ENCODE assay signal across 8 cellular contexts in genomic region chr5:95858023-95858461, GRCh38. TPM values are rescaled to one million over a fixed set of nuclear protein-coding genes. Genes with fewer than 3 reads are reported as not detected.
A peak's percentile ranks its signal among the peaks of the same experiment; 100 is the strongest.
DNase-seq lines count a peak whose midpoint lies in the region; ATAC-seq and TF ChIP-seq lines count a peak whose summit lies in the region.

No MANE protein-coding gene starts in this region.

- TF ChIP-seq CTCF in dorsolateral prefrontal cortex (IDR thresholded peaks at IDR 0.05 in 54 of 56, conservative IDR thresholded peaks at IDR 0.05 in 2 of 56; ENCODE audit: low read depth in 1 of 56, partially characterized antibody in 56 of 56) (no peak), uterus (IDR thresholded peaks at IDR 0.05) (no peak)

- no peak for DNase-seq in activated T-cell treated with anti-CD3 and anti-CD28 coated beads, Interleukin-2, amount 50 U/mL, for 24 hours
- no peak for DNase-seq in activated T-cell treated with anti-CD3 and anti-CD28 coated beads, Interleukin-2, amount 50 U/mL, for 4 hours
- DNase-seq in dorsolateral prefrontal cortex (no peak), mucosa of gallbladder (ENCODE audit: low spot score) (peak; percentile 35), uterus (peak; percentile 32 to 45), NCI-H1092 (lab: John Stamatoyannopoulos, UW) (no peak)
- no peak for DNase-seq in effector memory CD4-positive, alpha-beta T cell

- H3K36me3 ChIP-seq in uterus: no peaks in the 10 kb centered on the region
- H3K36me3 ChIP-seq in effector memory CD4-positive, alpha-beta T cell (ENCODE audit: control insufficient read depth, insufficient read depth, low read length): no peaks in the 10 kb centered on the region

- peaks cover 54% of the 10 kb centered on the region for H3K4me1 Mint-ChIP-seq in activated T-cell treated with anti-CD3 and anti-CD28 coated beads, Interleukin-2, amount 50 U/mL, for 24 hours (ENCODE audit: low read depth)
- peaks cover 47% of the 10 kb centered on the region for H3K4me1 Mint-ChIP-seq in activated T-cell treated with anti-CD3 and anti-CD28 coated beads, Interleukin-2, amount 50 U/mL, for 4 hours (ENCODE audit: low read depth)

- H3K4me1 ChIP-seq in uterus: peaks cover 0 to 8% of the 10 kb centered on the region in 2 donors
- no peaks in the 10 kb centered on the region for H3K4me1 ChIP-seq in effector memory CD4-positive, alpha-beta T cell (ENCODE audit: control insufficient read depth, insufficient read depth, low read length, poor library complexity, severe bottlenecking)

- intact Hi-C loops in dorsolateral prefrontal cortex (cut with DNase I) (loop anchor here (1.0 to 10.0 kb wide), 6 partner anchors 37 to 737 kb away; partner anchors contain the start of gene ELL2 (in 1 of the 2)), uterus (cut with DNase I; ENCODE audit: low total_unique reads) (loop anchor here (5.0 kb wide), 1 partner anchor 479 kb away; no protein-coding TSS in a partner anchor)

- H3K27me3 ChIP-seq in dorsolateral prefrontal cortex (no peaks in the 10 kb centered on the region), uterus (no peaks in the 10 kb centered on the region)
- no peaks in the 10 kb centered on the region for H3K27me3 ChIP-seq in effector memory CD4-positive, alpha-beta T cell (replicated peaks; ENCODE audit: control insufficient read depth, insufficient read depth, low read length, poor library complexity, severe bottlenecking)

- H3K4me3 Mint-ChIP-seq in activated T-cell treated with anti-CD3 and anti-CD28 coated beads, Interleukin-2, amount 50 U/mL, for 24 hours: no peak overlapping the region
- no peak overlapping the region for H3K4me3 Mint-ChIP-seq in activated T-cell treated with anti-CD3 and anti-CD28 coated beads, Interleukin-2, amount 50 U/mL, for 4 hours

- H3K27ac Mint-ChIP-seq in activated T-cell treated with anti-CD3 and anti-CD28 coated beads, Interleukin-2, amount 50 U/mL, for 24 hours: peak overlapping the region; percentile 91

- H3K27ac ChIP-seq in dorsolateral prefrontal cortex (peak overlapping the region; percentile 61 to 97 (median 88)), uterus (peak overlapping the region; percentile 79 to 83)
- no peak overlapping the region for H3K27ac ChIP-seq in effector memory CD4-positive, alpha-beta T cell (ENCODE audit: insufficient read depth, low read length, poor library complexity, severe bottlenecking)

- H3K27me3 Mint-ChIP-seq in activated T-cell treated with anti-CD3 and anti-CD28 coated beads, Interleukin-2, amount 50 U/mL, for 24 hours: no peaks in the 10 kb centered on the region
- H3K27me3 Mint-ChIP-seq in activated T-cell treated with anti-CD3 and anti-CD28 coated beads, Interleukin-2, amount 50 U/mL, for 4 hours (ENCODE audit: low read depth): peaks cover 2% of the 10 kb centered on the region

- no peaks in the 10 kb centered on the region for H3K9me3 ChIP-seq in uterus
- no peaks in the 10 kb centered on the region for H3K9me3 ChIP-seq in effector memory CD4-positive, alpha-beta T cell (ENCODE audit: control insufficient read depth, low read length)

- no peaks in the 10 kb centered on the region for H3K9me3 Mint-ChIP-seq in activated T-cell treated with anti-CD3 and anti-CD28 coated beads, Interleukin-2, amount 50 U/mL, for 24 hours
- no peaks in the 10 kb centered on the region for H3K9me3 Mint-ChIP-seq in activated T-cell treated with anti-CD3 and anti-CD28 coated beads, Interleukin-2, amount 50 U/mL, for 4 hours

- no peak for TF ChIP-seq POLR2A in uterus (IDR thresholded peaks at IDR 0.05)

- ATAC-seq in activated T-cell treated with anti-CD3 and anti-CD28 coated beads, Interleukin-2, amount 50 U/mL, for 4 hours: no peak
- ATAC-seq in GM18867 (IDR thresholded peaks at IDR 0.05; ENCODE audit: unreplicated experiment): no peak

- peak overlapping the region in 5 of 59 donors; percentile 48 to 57 (median 56) for H3K4me3 ChIP-seq in dorsolateral prefrontal cortex
- H3K4me3 ChIP-seq in uterus: no peak overlapping the region
- no peak overlapping the region for H3K4me3 ChIP-seq in effector memory CD4-positive, alpha-beta T cell (ENCODE audit: insufficient read depth, low read depth, low read length, poor library complexity, severe bottlenecking)

- no peaks in the 10 kb centered on the region for H3K36me3 Mint-ChIP-seq in activated T-cell treated with anti-CD3 and anti-CD28 coated beads, Interleukin-2, amount 50 U/mL, for 24 hours (ENCODE audit: low read depth)
- H3K36me3 Mint-ChIP-seq in activated T-cell treated with anti-CD3 and anti-CD28 coated beads, Interleukin-2, amount 50 U/mL, for 4 hours (ENCODE audit: insufficient read depth): no peaks in the 10 kb centered on the region

RNA-seq across cellular contexts. Expression of gene GLRX, which starts 35.5 kb away (rescaled TPM):
- total RNA-seq in activated T-cell treated with anti-CD3 and anti-CD28 coated beads, Interleukin-2, amount 50 U/mL, for 4 hours: 10 to 100 TPM; 10.1 to 16.3 (median 12.8) TPM
- total RNA-seq in dorsolateral prefrontal cortex (100 to 1,000 TPM in 3 of 120 experiments, 10 to 100 TPM in 117; 13.7 to 109 (median 43.0) TPM), mucosa of gallbladder (64.4 TPM), uterus (10 to 100 TPM; 13.0 to 98.8 (median 15.5) TPM)

Comparison
In these comparisons a context has a peak if more than half of its experiments do, and no peak if none do; other contexts are left out.
1. DNase-seq: peak in mucosa of gallbladder (single experiment) and uterus (2 of 2); none in activated T-cell treated with anti-CD3 and anti-CD28 coated beads, Interleukin-2, amount 50 U/mL, for 24 hours (single experiment), activated T-cell treated with anti-CD3 and anti-CD28 coated beads, Interleukin-2, amount 50 U/mL, for 4 hours (single experiment), dorsolateral prefrontal cortex (0 of 10), NCI-H1092 (single experiment) and effector memory CD4-positive, alpha-beta T cell (0 of 3).